Comparison of ENCODE assay signal across 19 cellular contexts in the genomic region with DNA sequence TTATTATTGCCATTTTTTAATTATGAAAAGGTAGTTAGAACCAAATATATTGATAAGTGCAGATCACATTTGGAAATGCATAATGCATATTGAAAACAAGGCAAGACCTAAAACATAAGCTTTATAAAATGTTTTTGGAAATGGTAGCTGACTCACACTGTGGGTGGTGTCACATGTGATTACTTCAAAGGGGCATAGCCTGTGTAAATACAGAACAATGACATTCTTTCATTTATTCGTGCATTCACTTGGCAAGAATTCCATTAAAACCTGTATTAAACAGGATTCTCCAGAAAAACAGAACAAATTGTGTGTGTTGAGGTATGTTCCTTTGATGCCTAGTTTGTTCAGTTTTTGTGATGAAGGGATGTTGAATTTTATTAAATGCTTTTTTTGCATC.
"Had no signal": no experiment of that assay in that cellular context is flagged by ENCODE, and none has a peak within 500 bp of the region (broad histone marks: within the 10 kb centered on the region; RNA-seq: fewer than 3 reads in every experiment).

No MANE protein-coding gene starts in this region.

- H3K4me3 ChIP-seq: colonic mucosa, esophagus squamous epithelium, lower lobe of right lung, ovary, psoas muscle, right atrium auricular region, stomach, thyroid gland had no signal

- DNase-seq: colonic mucosa; effector CD8-positive, alpha-beta T cell; esophagus squamous epithelium; left ventricle myocardium superior; lower lobe of right lung; natural killer cell; occipital lobe; ovary; posterior cingulate gyrus; psoas muscle; stimulated activated CD4-positive, alpha-beta T cell treated with anti-CD3 and anti-CD28 coated beads, Interleukin-2, amount 100 ng/mL, for 24 hours; stimulated activated CD4-positive, alpha-beta T cell treated with anti-CD3 and anti-CD28 coated beads, Interleukin-4, amount 100 ng/mL, for 24 hours; stimulated activated naive CD4-positive, alpha-beta T cell treated with Interleukin-2 at 50 U/mL for 16 hours; stomach; thyroid gland; trophoblast cell had no signal

- ATAC-seq: left ventricle myocardium superior; lower lobe of right lung; natural killer cell; psoas muscle; sciatic nerve; stimulated activated effector memory CD8-positive, alpha-beta T cell treated with anti-CD3 and anti-CD28 coated beads, Interleukin-12 subunit alpha, Interleukin-12 subunit beta, amount 100 ng/mL, for 72 hours had no signal
